Comparison of ENCODE assay signal across 31 cellular contexts in the genomic region with DNA sequence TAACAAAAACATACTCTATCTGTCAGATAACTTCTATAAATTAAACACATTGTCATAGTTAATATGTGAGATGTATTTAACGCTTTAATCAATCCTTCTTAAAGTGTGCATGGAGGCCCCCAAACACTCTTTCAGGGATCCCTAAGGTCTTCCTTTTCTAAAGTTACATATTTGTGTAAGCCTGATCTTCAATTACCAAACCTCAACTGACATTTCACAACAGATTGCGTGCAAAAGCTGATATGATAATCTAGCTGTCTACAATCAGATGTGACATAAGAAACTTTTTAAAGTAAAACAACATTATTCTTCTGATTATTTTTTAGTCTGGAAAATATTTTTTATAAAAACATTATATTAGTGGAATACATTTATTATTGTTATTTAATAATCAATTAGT.
"Had no signal": no experiment of that assay in that cellular context is flagged by ENCODE, and none has a peak within 500 bp of the region (broad histone marks: within the 10 kb centered on the region; RNA-seq: fewer than 3 reads in every experiment).

No MANE protein-coding gene starts in this region.

- H2AFZ ChIP-seq: PC-9 had no signal

- H3K36me3 ChIP-seq: brain microvascular endothelial cell had no signal

- DNase-seq: activated CD4-positive, alpha-beta T cell treated with anti-CD3 and anti-CD28 coated beads, Interleukin-2, amount 10 ng/mL, durations not matched to agents 24 days and 14 days; activated CD4-positive, alpha-beta T cell treated with anti-CD3 and anti-CD28 coated beads, Interleukin-2, amount 50 U/mL, for 4 hours; activated CD8-positive, alpha-beta T cell treated with anti-CD3 and anti-CD28 coated beads for 36 hours; activated effector memory CD4-positive, alpha-beta T cell treated with anti-CD3 and anti-CD28 coated beads, Interleukin-2, amount 50 U/mL, for 16 hours; activated naive CD4-positive, alpha-beta T cell; activated naive CD4-positive, alpha-beta T cell treated with anti-CD3 and anti-CD28 coated beads, Interleukin-2, amount 50 U/mL, for 16 hours; activated naive CD8-positive, alpha-beta T cell treated with anti-CD3 and anti-CD28 coated beads for 36 hours; activated T-cell treated with anti-CD3 and anti-CD28 coated beads, Interleukin-2, amount 50 U/mL, for 1 hour; activated T-cell treated with anti-CD3 and anti-CD28 coated beads, Interleukin-2, amount 50 U/mL, for 72 hours; amniotic stem cell; aorta; brain microvascular endothelial cell; central memory CD4-positive, alpha-beta T cell; Karpas-422; KBM-7; NCI-H1105; NCI-H1436; NCI-H1694; NCI-H1930; NCI-H2081 treated with DMSO at 0.1 percent for 48 hours; NCI-H226; NCI-H446 treated with DMSO at 0.1 percent for 48 hours; NCI-H524 treated with DMSO at 0.1 percent for 48 hours; PC-9; T1000 had no signal

- ATAC-seq: activated CD8-positive, alpha-beta T cell treated with anti-CD3 and anti-CD28 coated beads for 36 hours; activated T-cell treated with anti-CD3 and anti-CD28 coated beads, Interleukin-2, amount 50 U/mL, for 72 hours; activated T-helper 17 cell treated with anti-CD3 and anti-CD28 coated beads, Interleukin-2, amount 50 U/mL, for 72 hours; Right ventricle myocardium inferior had no signal

- H3K27me3 ChIP-seq: brain microvascular endothelial cell had no signal

- H3K4me2 ChIP-seq: PC-9 had no signal

- FAIRE-seq: colon, RCC 7860, TTC549 had no signal

- H3K27ac ChIP-seq: brain microvascular endothelial cell, PC-9, RWPE1 had no signal

- H3K4me3 ChIP-seq: PC-9 had no signal
